12 cellular contexts compared by ENCODE assay signal in the genomic region with DNA sequence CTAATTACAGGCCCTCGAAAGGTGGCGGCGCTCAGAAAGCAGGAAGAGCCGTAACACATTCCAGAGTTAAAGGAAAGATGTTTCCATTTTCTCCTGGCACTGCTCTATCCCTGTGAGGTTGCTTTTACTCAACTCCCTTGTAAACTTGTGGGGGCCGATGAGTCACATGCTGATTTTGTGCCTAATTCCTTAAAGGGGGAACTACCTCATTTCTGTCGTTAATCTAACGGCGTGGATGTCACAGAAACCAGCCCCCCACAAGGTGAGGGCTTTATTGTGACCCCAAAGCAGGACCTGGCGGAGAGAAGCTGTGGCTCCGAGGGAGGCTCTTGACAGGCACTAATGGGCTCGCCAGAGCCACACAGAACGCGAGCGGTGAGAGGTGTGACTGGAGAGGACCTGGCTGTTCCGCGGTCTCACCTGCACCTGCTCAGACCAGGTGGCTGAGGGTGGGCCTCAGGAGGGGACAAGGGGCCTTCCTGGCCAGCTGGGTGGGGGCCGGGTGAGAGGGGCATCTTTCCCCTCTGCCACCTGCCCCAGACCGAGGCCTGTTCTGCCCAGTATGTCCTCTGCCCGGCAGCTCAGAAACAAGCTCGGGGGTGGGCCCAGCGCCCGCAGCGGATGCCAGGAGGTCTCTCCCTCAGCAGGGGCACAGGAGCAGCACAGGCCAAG. TPM values are rescaled to one million over a fixed set of nuclear protein-coding genes. Genes with fewer than 3 reads are reported as not detected.
DNase-seq lines count a peak whose midpoint lies in the region; ATAC-seq and TF ChIP-seq lines count a peak whose summit lies in the region.
"Had no signal": no experiment of that assay in that cellular context is flagged by ENCODE, and none has a peak within 500 bp of the region (broad histone marks: within the 10 kb centered on the region; RNA-seq: fewer than 3 reads in every experiment).

No MANE protein-coding gene starts in this region.

- peak overlapping the region; percentile 53 to 70 (median 66) for H3K27ac ChIP-seq in esophagus muscularis mucosa (replicated peaks in 1 of 4)
- peak overlapping the region; percentile 59 to 86 (median 75) for H3K27ac ChIP-seq in sigmoid colon

- intact Hi-C loops in esophagus muscularis mucosa (cut with DNase I) (no loop called here), sigmoid colon (cut with DNase I) (loop anchor here (10.0 kb wide), 1 partner anchor 589 kb away; no protein-coding TSS in a partner anchor)

- TF ChIP-seq EP300 in esophagus muscularis mucosa (IDR thresholded peaks at IDR 0.05) (no peak), sigmoid colon (IDR thresholded peaks at IDR 0.05) (peak in 3 of 4 donors; percentile 17 to 79 (median 49))

- DNase-seq in NCI-H146 (lab: John Stamatoyannopoulos, UW), result peak; percentile 31
- DNase-seq in NCI-H146 treated with DMSO at 0.1 percent for 48 hours (lab: John Stamatoyannopoulos, UW; ENCODE audit: unreplicated experiment), result no peak
- peak; percentile 17 for DNase-seq in NCI-H226
- no peak for DNase-seq in esophagus muscularis mucosa (ENCODE audit: extremely low spot score)
- DNase-seq in sigmoid colon, result peak; percentile 82
- no peak for DNase-seq in retina
- DNase-seq: endodermal cell, NCI-H69 had no signal

- H3K36me3 ChIP-seq in esophagus muscularis mucosa (no peaks in the 10 kb centered on the region), sigmoid colon (no peaks in the 10 kb centered on the region)

- ATAC-seq in HG03108 (IDR thresholded peaks at IDR 0.05; ENCODE audit: unreplicated experiment) (no peak), GM21723 (IDR thresholded peaks at IDR 0.05; ENCODE audit: unreplicated experiment) (no peak)
- ATAC-seq: activated T-helper 17 cell treated with anti-CD3 and anti-CD28 coated beads, Interleukin-2, amount 50 U/mL, for 72 hours had no signal

- no peak for TF ChIP-seq POLR2A in esophagus muscularis mucosa (IDR thresholded peaks at IDR 0.05; ENCODE audit: low read depth)
- no peak for TF ChIP-seq POLR2A in sigmoid colon (IDR thresholded peaks at IDR 0.05)

- 65% methylated on average over 16 of the region's 23 CpGs for WGBS in esophagus muscularis mucosa
- 81 to 84% methylated on average over 23 of the region's 23 CpGs for WGBS in sigmoid colon, 2 donors

- H3K4me1 ChIP-seq in esophagus muscularis mucosa (peaks cover 0 to 41% (median 31%) of the 10 kb centered on the region in 4 donors), sigmoid colon (peaks cover 0 to 48% (median 37%) of the 10 kb centered on the region in 4 donors)

- H3K9me3 ChIP-seq in esophagus muscularis mucosa (peaks cover 0 to under 1% (median 0%) of the 10 kb centered on the region in 4 donors), sigmoid colon (no peaks in the 10 kb centered on the region)

- H3K4me3 ChIP-seq in esophagus muscularis mucosa (peak overlapping the region in 2 of 4 donors; percentile 5 to 13), sigmoid colon (peak overlapping the region in 1 of 4 donors; percentile 12)

- no peak for TF ChIP-seq CTCF in esophagus muscularis mucosa (IDR thresholded peaks at IDR 0.05)
- no peak for TF ChIP-seq CTCF in sigmoid colon (IDR thresholded peaks at IDR 0.05)

- no peaks in the 10 kb centered on the region for H3K27me3 ChIP-seq in esophagus muscularis mucosa
- H3K27me3 ChIP-seq in sigmoid colon, result no peaks in the 10 kb centered on the region

RNA-seq across cellular contexts. Expression of a gene that starts 50.9 kb away (rescaled TPM):
- total RNA-seq in esophagus muscularis mucosa (not detected), sigmoid colon (not detected)
- polyA plus RNA-seq in sigmoid colon, result under 1 TPM in 1 of 3 donors, not detected in 2; 0.15 TPM
- total RNA-seq: activated T-helper 17 cell treated with anti-CD3 and anti-CD28 coated beads, Interleukin-2, amount 50 U/mL, for 72 hours; endodermal cell; pulmonary artery endothelial cell had no signal

Comparison
In these comparisons a context has a peak if more than half of its experiments do, and no peak if none do; other contexts are left out.
1. DNase-seq: peak in NCI-H146 (single experiment), NCI-H226 (single experiment) and sigmoid colon (single experiment); none in NCI-H146 treated with DMSO at 0.1 percent for 48 hours (single experiment), esophagus muscularis mucosa (single experiment) and retina (single experiment).